In genomic region chr12:78387721-78388120, GRCh38 we compare ENCODE assay signal across 17 cellular contexts.
DNase-seq lines count a peak whose midpoint lies in the region; ATAC-seq lines count a peak whose summit lies in the region.
"Had no signal": no experiment of that assay in that cellular context is flagged by ENCODE, and none has a peak within 500 bp of the region (broad histone marks: within the 10 kb centered on the region; RNA-seq: fewer than 3 reads in every experiment).

No MANE protein-coding gene starts in this region.

- H3K79me2 ChIP-seq in GM23248 (ENCODE audit: insufficient read depth), result no peaks in the 10 kb centered on the region

- no peaks in the 10 kb centered on the region for H3K27me3 ChIP-seq in GM23248 (replicated peaks; ENCODE audit: insufficient read depth)
- H3K27me3 ChIP-seq: BLaER1 treated with 17β-estradiol and CSF1 and Interleukin-3, amounts not matched to agents 10 nM and 100 nM had no signal

- no peak overlapping the region for H3K27ac ChIP-seq in GM23248
- H3K27ac ChIP-seq: 22Rv1; A549; BLaER1 treated with 17β-estradiol and CSF1 and Interleukin-3, amounts not matched to agents 10 nM and 100 nM; C4-2B had no signal

- no peak for ATAC-seq in HG03139 (IDR thresholded peaks at IDR 0.05; ENCODE audit: unreplicated experiment)
- ATAC-seq: A549; CD8-positive, alpha-beta T cell; GM12878 had no signal

- DNase-seq in G401 (ENCODE audit: low spot score) (peak; percentile 73), cerebellum (ENCODE audit: low spot score) (peak; percentile 27), superior temporal gyrus (ENCODE audit: extremely low spot score) (peak; percentile 31), GM23248 (no peak)
- DNase-seq: AML-193; Caco-2; Calu3; CD4-positive, alpha-beta T cell; CD8-positive, alpha-beta T cell; DMS79 treated with DMSO at 0.1 percent for 48 hours; GDM1 had no signal

- H4K20me1 ChIP-seq in GM23248 (ENCODE audit: insufficient read depth), result no peaks in the 10 kb centered on the region
- H4K20me1 ChIP-seq: BLaER1 treated with 17β-estradiol and CSF1 and Interleukin-3, amounts not matched to agents 10 nM and 100 nM had no signal

- no peak overlapping the region for H3K4me3 ChIP-seq in GM23248
- H3K4me3 ChIP-seq: A549; BLaER1 treated with 17β-estradiol and CSF1 and Interleukin-3, amounts not matched to agents 10 nM and 100 nM; GM12878 had no signal

- in situ Hi-C loops in G401 (cut with HindIII; ENCODE audit: low sequenced_read_pairs) (no loop called here), GM23248 (cut with MboI) (no loop called here)

- H3K4me2 ChIP-seq in GM23248 (ENCODE audit: unreplicated experiment), result no peak overlapping the region
- H3K4me2 ChIP-seq: A549 had no signal

- no peak overlapping the region for H3K9ac ChIP-seq in GM23248
- H3K9ac ChIP-seq: BLaER1 treated with 17β-estradiol and CSF1 and Interleukin-3, amounts not matched to agents 10 nM and 100 nM had no signal

- H3K4me1 ChIP-seq in GM23248 (ENCODE audit: insufficient read depth), result peaks cover 12% of the 10 kb centered on the region; the same call in 1 of the 2 replicates
- H3K4me1 ChIP-seq: A549, Caco-2 had no signal

- H3K36me3 ChIP-seq in GM23248 (ENCODE audit: low read depth), result no peaks in the 10 kb centered on the region
- H3K36me3 ChIP-seq: BLaER1 treated with 17β-estradiol and CSF1 and Interleukin-3, amounts not matched to agents 10 nM and 100 nM had no signal

- no peaks in the 10 kb centered on the region for H3K9me3 ChIP-seq in GM23248 (ENCODE audit: low read depth)
- H3K9me3 ChIP-seq: A549; BLaER1 treated with 17β-estradiol and CSF1 and Interleukin-3, amounts not matched to agents 10 nM and 100 nM; Caco-2 had no signal

- H3F3A ChIP-seq in GM23248 (ENCODE audit: insufficient read depth), result no peaks in the 10 kb centered on the region

- no peak overlapping the region for H2AFZ ChIP-seq in GM23248

- no peaks in the 10 kb centered on the region for H3K9me2 ChIP-seq in GM23248 (ENCODE audit: insufficient read depth)
